19 cellular contexts compared by ENCODE assay signal in genomic region chr12:99200711-99201384, GRCh38.
"Had no signal": no experiment of that assay in that cellular context is flagged by ENCODE, and none has a peak within 500 bp of the region (broad histone marks: within the 10 kb centered on the region; RNA-seq: fewer than 3 reads in every experiment).

No MANE protein-coding gene starts in this region.

- H3K27ac ChIP-seq: ascending aorta, gastrocnemius medialis, heart left ventricle, skin epidermis, tibial artery had no signal

- H3K27ac Mint-ChIP-seq: natural killer cell treated with Interleukin-12 subunit alpha and Interleukin-12 subunit beta and Interleukin-15 and Interleukin-18, amount 100 ng/mL, for 72 hours; progenitor cell of endocrine pancreas; T-helper 2 cell treated with Interferon-gamma antibody and Interleukin-4, amounts not matched to agents 5 μg/mL and 100 μg/mL, for 36 hours had no signal

- ATAC-seq: gastrocnemius medialis; heart left ventricle; left lobe of liver; natural killer cell treated with Interleukin-12 subunit alpha and Interleukin-12 subunit beta and Interleukin-15 and Interleukin-18, amount 100 ng/mL, for 72 hours; right cardiac atrium had no signal

- H3K27me3 Mint-ChIP-seq: natural killer cell treated with Interleukin-12 subunit alpha and Interleukin-12 subunit beta and Interleukin-15 and Interleukin-18, amount 100 ng/mL, for 72 hours; progenitor cell of endocrine pancreas had no signal

- H3K36me3 Mint-ChIP-seq: natural killer cell treated with Interleukin-12 subunit alpha and Interleukin-12 subunit beta and Interleukin-15 and Interleukin-18, amount 100 ng/mL, for 72 hours had no signal

- H3K4me3 ChIP-seq: ascending aorta, gastrocnemius medialis, heart left ventricle, skin epidermis, tibial artery had no signal

- DNase-seq: activated CD4-positive, alpha-beta T cell treated with anti-CD3 and anti-CD28 coated beads, Interleukin-2, amount 50 U/mL, for 1 hour; activated naive CD4-positive, alpha-beta T cell; activated T-cell treated with anti-CD3 and anti-CD28 coated beads for 4 hours; caudate nucleus; gastrocnemius medialis; heart left ventricle; occipital lobe; right cardiac atrium; stimulated activated CD4-positive, alpha-beta T cell treated with anti-CD3 and anti-CD28 coated beads, Interleukin-15, amount 100 ng/mL, for 24 hours; stimulated activated CD4-positive, alpha-beta T cell treated with anti-CD3 and anti-CD28 coated beads, Interleukin-4, amount 100 ng/mL, for 1 hour; stimulated activated naive CD4-positive, alpha-beta T cell; tibial artery had no signal

- H3K27me3 ChIP-seq: ascending aorta, gastrocnemius medialis, heart left ventricle, tibial artery had no signal

- H3K36me3 ChIP-seq: ascending aorta, gastrocnemius medialis, heart left ventricle, tibial artery had no signal

- FAIRE-seq: colon had no signal

- H3K4me3 Mint-ChIP-seq: natural killer cell treated with Interleukin-12 subunit alpha and Interleukin-12 subunit beta and Interleukin-15 and Interleukin-18, amount 100 ng/mL, for 72 hours; T-helper 2 cell treated with Interferon-gamma antibody and Interleukin-4, amounts not matched to agents 5 μg/mL and 100 μg/mL, for 36 hours had no signal
